Comparison of ENCODE assay signal across 13 cellular contexts in the genomic region with DNA sequence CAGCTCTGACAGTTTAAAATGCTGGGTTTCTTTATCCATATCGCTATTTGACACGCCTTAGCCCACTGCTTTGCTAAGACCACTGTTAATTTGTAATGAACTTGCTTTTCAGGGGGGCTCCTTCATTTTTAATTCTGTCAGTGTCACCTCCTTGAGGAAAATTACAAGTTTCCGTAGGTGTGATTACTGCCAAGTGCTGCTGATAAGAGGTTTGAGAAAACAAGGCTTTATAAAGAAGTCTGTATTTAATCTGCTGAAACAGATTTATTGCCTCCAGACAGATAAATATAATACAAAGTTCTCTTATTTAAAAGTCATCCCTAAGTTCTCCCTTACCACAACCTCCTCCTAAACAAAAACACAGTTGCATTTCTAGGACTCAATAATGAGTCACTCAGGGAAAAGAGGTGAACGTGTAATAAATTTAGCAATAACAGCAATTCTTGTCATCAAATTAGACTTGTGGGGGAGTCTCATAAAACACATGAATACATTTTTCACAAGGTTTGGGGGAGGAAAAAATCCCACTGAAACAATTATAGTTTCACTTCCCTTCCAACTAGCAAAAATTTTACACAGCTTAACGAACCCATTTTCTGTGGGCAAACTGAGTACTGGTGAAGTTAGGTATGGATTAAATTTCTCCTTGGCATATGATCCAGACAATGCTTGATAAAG.
DNase-seq lines count a peak whose midpoint lies in the region; ATAC-seq, FAIRE-seq and TF ChIP-seq lines count a peak whose summit lies in the region.
"Had no signal": no experiment of that assay in that cellular context is flagged by ENCODE, and none has a peak within 500 bp of the region (broad histone marks: within the 10 kb centered on the region; RNA-seq: fewer than 3 reads in every experiment).

No MANE protein-coding gene starts in this region.

- no peak for FAIRE-seq in GM12891 (lab: Jason Lieb, UNC)
- FAIRE-seq in keratinocyte (lab: Jason Lieb, UNC) = no peak
- FAIRE-seq in D721Med (lab: Jason Lieb, UNC) = no peak

- intact Hi-C loops in left colon (cut with DNase I, micrococcal nuclease) = loop anchor here in 1 of 2 donors (5.0 to 10.0 kb wide), 2 partner anchors 77 to 229 kb away; no protein-coding TSS in a partner anchor

- H3K4me1 ChIP-seq in keratinocyte (ENCODE audit: control insufficient read depth, extremely low read depth, insufficient read depth, low read length) = peaks cover 51% of the 10 kb centered on the region

- no peaks in the 10 kb centered on the region for H3K9me3 ChIP-seq in keratinocyte (ENCODE audit: control insufficient read depth, low read depth, low read length)
- H3K9me3 ChIP-seq: HAP-1, left lung, tibial nerve had no signal

- dilution Hi-C loops in keratinocyte (cut with MboI; ENCODE audit: extremely low pct_ligation_motif_present, low sequenced_read_pairs) = no loop called here

- H3K79me2 ChIP-seq in keratinocyte (ENCODE audit: control insufficient read depth, insufficient read depth, low read length) = peaks cover 62% of the 10 kb centered on the region

- no peaks in the 10 kb centered on the region for H3K36me3 ChIP-seq in keratinocyte (ENCODE audit: control insufficient read depth in 2 of 2, extremely low read depth in 1 of 2, insufficient read depth in 2 of 2, low read length in 2 of 2)
- H3K36me3 ChIP-seq: HAP-1, left lung, tibial nerve had no signal

- no peak for DNase-seq in GM12891 (ENCODE audit: insufficient read length, low spot score)
- peak; percentile 77 for DNase-seq in M059J (ENCODE audit: low read depth)
- DNase-seq in keratinocyte (ENCODE audit: low read depth, low spot score) = no peak
- DNase-seq in D721Med (ENCODE audit: insufficient read length, low spot score) = no peak
- DNase-seq in left colon = no peak
- DNase-seq: effector memory CD8-positive, alpha-beta T cell; left lung; NCI-H2171 had no signal

- H3K4me2 ChIP-seq in keratinocyte (ENCODE audit: control insufficient read depth, extremely low read depth, insufficient read depth, low read depth, low read length) = peak overlapping the region; percentile 37

- peaks cover 14% of the 10 kb centered on the region for H4K20me1 ChIP-seq in keratinocyte (ENCODE audit: control insufficient read depth, extremely low read depth, insufficient read depth, low read length)

- TF ChIP-seq CTCF in keratinocyte (optimal IDR thresholded peaks at IDR 0.05 in 1 of 3, IDR thresholded peaks at IDR 0.05 in 1 of 3, conservative IDR thresholded peaks at IDR 0.05 in 1 of 3; ENCODE audit: extremely low read depth in 1 of 3, insufficient read depth in 2 of 3, low read length in 3 of 3) (no peak), D721Med (IDR thresholded peaks at IDR 0.05; ENCODE audit: insufficient read depth, missing control alignments) (no peak)

- no peak for ATAC-seq in SK-N-SH treated with all-trans-retinoic acid at 6 μM for 48 hours
- no peak for ATAC-seq in GM21737 (IDR thresholded peaks at IDR 0.05; ENCODE audit: unreplicated experiment)
- ATAC-seq in left colon = no peak
- ATAC-seq: effector memory CD8-positive, alpha-beta T cell; left lung had no signal

- H2AFZ ChIP-seq in keratinocyte (ENCODE audit: control insufficient read depth, low read length) = no peak overlapping the region

- peak overlapping the region; percentile 56 for H3K27ac ChIP-seq in keratinocyte (ENCODE audit: control insufficient read depth, insufficient read depth, low read length)
- H3K27ac ChIP-seq: tibial nerve had no signal

- H3K9me1 ChIP-seq in keratinocyte (ENCODE audit: control insufficient read depth, extremely low read depth, insufficient read depth, low read length) = peaks cover 10% of the 10 kb centered on the region

- no peaks in the 10 kb centered on the region for H3K27me3 ChIP-seq in keratinocyte (ENCODE audit: control insufficient read depth, extremely low read depth, insufficient read depth, low read length)
- H3K27me3 ChIP-seq: left lung, tibial nerve had no signal

- TF ChIP-seq POLR2A in GM12891 (IDR thresholded peaks at IDR 0.05; ENCODE audit: low read depth, low read length) = no peak

- peak overlapping the region; percentile 8 for H3K9ac ChIP-seq in keratinocyte (ENCODE audit: control insufficient read depth, extremely low read depth, insufficient read depth, low read length)

- no peak overlapping the region for H3K4me3 ChIP-seq in keratinocyte (ENCODE audit: control insufficient read depth in 2 of 3, extremely low read depth in 1 of 3, insufficient read depth in 2 of 3, low read depth in 1 of 3, low read length in 3 of 3)
- H3K4me3 ChIP-seq: HAP-1, left lung, skin epidermis, tibial nerve had no signal

TF ChIP-seq in GM12891, 5 proteins besides CTCF, POLR2A, EP300 and RAD21:
- no peak for TF ChIP-seq PAX5 (IDR thresholded peaks at IDR 0.05; ENCODE audit: insufficient read depth, low read length, severe bottlenecking)
- TF ChIP-seq SPI1 (IDR thresholded peaks at IDR 0.05; ENCODE audit: low read depth, low read length) = peak; percentile 99
TF ChIP-seq in GM12891: peak in this region for 1.

TF ChIP-seq in SK-N-SH treated with all-trans-retinoic acid at 6 μM for 48 hours, 23 proteins besides CTCF, POLR2A, EP300 and RAD21:
- 0 out of 2 replicates have a peak, but pooled peaks have one; percentile 36 for TF ChIP-seq ZC3H10 (CRISPR knock-in tag; IDR thresholded peaks at IDR 0.05)
- no peak for TF ChIP-seq ARNTL (CRISPR knock-in tag; IDR thresholded peaks at IDR 0.05; ENCODE audit: borderline replicate concordance, low read depth)
- TF ChIP-seq, protein P1, sequence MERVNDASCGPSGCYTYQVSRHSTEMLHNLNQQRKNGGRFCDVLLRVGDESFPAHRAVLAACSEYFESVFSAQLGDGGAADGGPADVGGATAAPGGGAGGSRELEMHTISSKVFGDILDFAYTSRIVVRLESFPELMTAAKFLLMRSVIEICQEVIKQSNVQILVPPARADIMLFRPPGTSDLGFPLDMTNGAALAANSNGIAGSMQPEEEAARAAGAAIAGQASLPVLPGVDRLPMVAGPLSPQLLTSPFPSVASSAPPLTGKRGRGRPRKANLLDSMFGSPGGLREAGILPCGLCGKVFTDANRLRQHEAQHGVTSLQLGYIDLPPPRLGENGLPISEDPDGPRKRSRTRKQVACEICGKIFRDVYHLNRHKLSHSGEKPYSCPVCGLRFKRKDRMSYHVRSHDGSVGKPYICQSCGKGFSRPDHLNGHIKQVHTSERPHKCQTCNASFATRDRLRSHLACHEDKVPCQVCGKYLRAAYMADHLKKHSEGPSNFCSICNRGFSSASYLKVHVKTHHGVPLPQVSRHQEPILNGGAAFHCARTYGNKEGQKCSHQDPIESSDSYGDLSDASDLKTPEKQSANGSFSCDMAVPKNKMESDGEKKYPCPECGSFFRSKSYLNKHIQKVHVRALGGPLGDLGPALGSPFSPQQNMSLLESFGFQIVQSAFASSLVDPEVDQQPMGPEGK (CRISPR knock-in tag; IDR thresholded peaks at IDR 0.05; ENCODE audit: borderline replicate concordance) = no peak
- no peak for TF ChIP-seq ZFP3 (CRISPR knock-in tag; IDR thresholded peaks at IDR 0.05)
